In genomic region chr21:36803051-36803709, GRCh38 we compare ENCODE assay signal across 19 cellular contexts.
DNase-seq lines count a peak whose midpoint lies in the region; ATAC-seq and TF ChIP-seq lines count a peak whose summit lies in the region.
"Had no signal": no experiment of that assay in that cellular context is flagged by ENCODE, and none has a peak within 500 bp of the region (broad histone marks: within the 10 kb centered on the region; RNA-seq: fewer than 3 reads in every experiment).

No MANE protein-coding gene starts in this region.

- no peak overlapping the region for H3K27ac Mint-ChIP-seq in osteocyte (ENCODE audit: unreplicated experiment)

- H3K79me2 ChIP-seq in SK-N-SH (ENCODE audit: insufficient read depth) = no peaks in the 10 kb centered on the region

- H3K9ac ChIP-seq in SK-N-SH = no peak overlapping the region

- no peak overlapping the region for H3K4me3 ChIP-seq in SK-N-SH (ENCODE audit: low read depth in 2 of 2, low read length in 1 of 2)
- H3K4me3 ChIP-seq: Peyer's patch had no signal

- no peak overlapping the region for H3K4me2 ChIP-seq in SK-N-SH

- TF ChIP-seq CTCF in SK-N-SH (IDR thresholded peaks at IDR 0.05) = no peak
- no peak for TF ChIP-seq CTCF in osteocyte (IDR thresholded peaks at IDR 0.05)

- peak in 11 of 14 donors; percentile 13 to 79 (median 45) for DNase-seq in C1 segment of cervical spinal cord (lab: John Stamatoyannopoulos, UW)
- peak; percentile 47 for DNase-seq in cerebellum (ENCODE audit: low spot score)
- peak; percentile 57 for DNase-seq in left kidney (ENCODE audit: low read depth, low spot score)
- DNase-seq in pons (ENCODE audit: low spot score) = peak; percentile 91
- DNase-seq in SK-N-SH = no peak
- no peak for DNase-seq in DMS53 (lab: John Stamatoyannopoulos, UW)
- DNase-seq in osteocyte (ENCODE audit: extremely low spot score, unreplicated experiment) = no peak
- DNase-seq: Calu3; CD4-positive, alpha-beta memory T cell; EL; GOT3; KBM-7; NCI-H1105; NCI-H2081 treated with DMSO at 0.1 percent for 48 hours; NCI-H446 treated with DMSO at 0.1 percent for 48 hours; NCI-H69; Peyer's patch had no signal

- ATAC-seq in HG03039 (IDR thresholded peaks at IDR 0.05; ENCODE audit: unreplicated experiment) = no peak
- ATAC-seq: HCT116 had no signal

- POLR2A ChIA-PET in SK-N-SH (lab: Yijun Ruan, JAX) = no interaction called here

- CTCF ChIA-PET in SK-N-SH (lab: Yijun Ruan, JAX) = no interaction called here

- H3F3A ChIP-seq in SK-N-SH (replicated peaks; ENCODE audit: insufficient read depth) = no peaks in the 10 kb centered on the region

- H4K20me1 ChIP-seq in SK-N-SH (ENCODE audit: insufficient read depth) = no peaks in the 10 kb centered on the region

- peaks cover 11% of the 10 kb centered on the region for H3K9me3 Mint-ChIP-seq in osteocyte (ENCODE audit: unreplicated experiment)

- no peak overlapping the region for H3K4me3 Mint-ChIP-seq in osteocyte (ENCODE audit: unreplicated experiment)
- H3K4me3 Mint-ChIP-seq: CD4-positive, alpha-beta memory T cell had no signal

- no peaks in the 10 kb centered on the region for H3K9me2 ChIP-seq in SK-N-SH

- H3K4me1 ChIP-seq in SK-N-SH (ENCODE audit: control insufficient read depth in 1 of 2, insufficient read depth in 2 of 2, low read depth in 1 of 2, low read length in 1 of 2) = peaks cover 2 to 3% of the 10 kb centered on the region in 2 experiments; a peak in 1 of 4 replicates
- H3K4me1 ChIP-seq: Peyer's patch had no signal

- H3K36me3 Mint-ChIP-seq in osteocyte (ENCODE audit: unreplicated experiment) = peaks cover 12% of the 10 kb centered on the region

- H3K9me3 ChIP-seq in SK-N-SH = 0 out of 2 replicates have a peak, but pooled peaks cover 9% of the 10 kb centered on the region
- H3K9me3 ChIP-seq: Peyer's patch had no signal

- no peak for TF ChIP-seq RAD21 in SK-N-SH (IDR thresholded peaks at IDR 0.05; ENCODE audit: low read length)

- H3K27me3 ChIP-seq in SK-N-SH (ENCODE audit: insufficient read depth) = no peaks in the 10 kb centered on the region
- H3K27me3 ChIP-seq: Peyer's patch had no signal

- no peaks in the 10 kb centered on the region for H3K27me3 Mint-ChIP-seq in osteocyte (ENCODE audit: unreplicated experiment)
- H3K27me3 Mint-ChIP-seq: CD4-positive, alpha-beta memory T cell had no signal

- peaks cover 3% of the 10 kb centered on the region for H3K4me1 Mint-ChIP-seq in osteocyte (ENCODE audit: unreplicated experiment)

- H3K36me3 ChIP-seq in SK-N-SH (replicated peaks in 1 of 2; ENCODE audit: control insufficient read depth in 1 of 2, insufficient read depth in 2 of 2, low read length in 1 of 2) = peaks cover 0 to 10% of the 10 kb centered on the region in 2 experiments
- H3K36me3 ChIP-seq: Peyer's patch had no signal

- H3K27ac ChIP-seq in SK-N-SH (ENCODE audit: low read depth in 2 of 2, low read length in 1 of 2) = no peak overlapping the region
- H3K27ac ChIP-seq: Peyer's patch had no signal

- TF ChIP-seq EP300 in SK-N-SH (IDR thresholded peaks at IDR 0.05; ENCODE audit: borderline replicate concordance in 1 of 2, low read depth in 1 of 2, low read length in 1 of 2) = no peak

- no peak overlapping the region for H2AFZ ChIP-seq in SK-N-SH (ENCODE audit: low read depth)

- WGBS in SK-N-SH (ENCODE audit: low lambda C conversion rate) = 91% methylated on average over 11 of the region's 13 CpGs

TF ChIP-seq in SK-N-SH, 30 proteins besides CTCF, POLR2A, EP300 and RAD21:
- TF ChIP-seq PBX3 (IDR thresholded peaks at IDR 0.05) = no peak
- TF ChIP-seq ELF1 (IDR thresholded peaks at IDR 0.05) = no peak
- no peak for TF ChIP-seq IRF3 (IDR thresholded peaks at IDR 0.05; ENCODE audit: low read depth, low read length)
- TF ChIP-seq RXRA (IDR thresholded peaks at IDR 0.05; ENCODE audit: borderline replicate concordance, low read depth) = no peak
- no peak for TF ChIP-seq RCOR1 (IDR thresholded peaks at IDR 0.05; ENCODE audit: low read length)
TF ChIP-seq in SK-N-SH: peak in this region for 0.

Comparison
In these comparisons a context has a peak if more than half of its experiments do, and no peak if none do; other contexts are left out.
1. DNase-seq: peak in C1 segment of cervical spinal cord (11 of 14), cerebellum (single experiment), left kidney (single experiment) and pons (single experiment); none in SK-N-SH (single experiment), DMS53 (single experiment) and osteocyte (single experiment).